11 cellular contexts compared by ENCODE assay signal in the genomic region with DNA sequence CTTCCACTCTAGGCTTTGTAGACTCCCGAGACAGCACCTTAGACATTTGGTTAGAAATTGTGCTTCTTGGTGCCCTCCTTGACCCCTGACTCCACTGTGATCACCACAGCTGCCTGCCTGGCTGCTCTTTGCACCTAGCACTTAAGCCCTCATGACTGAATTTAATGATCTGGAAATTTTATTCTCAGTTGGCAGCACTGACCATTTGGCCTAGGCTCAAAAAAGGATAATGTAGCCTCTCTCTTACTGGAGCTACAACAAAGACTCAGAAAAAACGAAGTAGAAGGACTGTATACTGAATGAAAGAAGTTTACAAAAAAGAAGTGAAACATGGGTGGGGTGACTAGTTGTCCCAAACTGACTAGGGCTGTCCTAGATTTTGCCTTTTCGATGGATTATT. TPM values are rescaled to one million over a fixed set of nuclear protein-coding genes. Genes with fewer than 3 reads are reported as not detected.
DNase-seq lines count a peak whose midpoint lies in the region; ATAC-seq and TF ChIP-seq lines count a peak whose summit lies in the region.
"Had no signal": no experiment of that assay in that cellular context is flagged by ENCODE, and none has a peak within 500 bp of the region (broad histone marks: within the 10 kb centered on the region; RNA-seq: fewer than 3 reads in every experiment).

No MANE protein-coding gene starts in this region.

- no peaks in the 10 kb centered on the region for H3K36me3 ChIP-seq in spleen

- intact Hi-C loops in spleen (cut with DNase I; ENCODE audit: low total_unique reads) = no loop called here

- ATAC-seq in left lobe of liver (peak; percentile 41), GM21528 (IDR thresholded peaks at IDR 0.05; ENCODE audit: low FRiP score, unreplicated experiment) (no peak)
- ATAC-seq: activated naive CD4-positive, alpha-beta T cell treated with anti-CD3 and anti-CD28 coated beads, Interleukin-2, amount 50 U/mL, for 72 hours had no signal

- TF ChIP-seq CTCF in spleen (IDR thresholded peaks at IDR 0.05 in 8 of 11, conservative IDR thresholded peaks at IDR 0.05 in 3 of 11) = no peak

- WGBS in spleen, 5 donors = 68 to 80% (median 71%) methylated on average over 3 of the region's 3 CpGs

- TF ChIP-seq POLR2A in spleen (IDR thresholded peaks at IDR 0.05) = no peak

- no peaks in the 10 kb centered on the region for H3K9me3 ChIP-seq in spleen

- no peak overlapping the region for H3K4me3 ChIP-seq in spleen

- peak overlapping the region; percentile 7 to 63 (median 44) for H3K27ac ChIP-seq in spleen

- DNase-seq in NCI-H1092 (lab: John Stamatoyannopoulos, UW) (peak; percentile 78), astrocyte of the hippocampus (ENCODE audit: low read depth, low spot score) (peak; percentile 65), left lobe of liver (ENCODE audit: low spot score) (peak; percentile 79), spleen (no peak), activated T-cell treated with anti-CD3 and anti-CD28 coated beads for 4 hours (no peak), NCI-H526 (lab: John Stamatoyannopoulos, UW) (no peak)
- no peak for DNase-seq in activated CD4-positive, alpha-beta T cell treated with anti-CD3 and anti-CD28 coated beads for 1 hour
- DNase-seq: NCI-H146; NK-92 treated with Interleukin-12 subunit alpha and Interleukin-12 subunit beta, amount 100 ng/mL, for 24 hours had no signal

- no peaks in the 10 kb centered on the region for H3K27me3 ChIP-seq in spleen (replicated peaks in 1 of 7)

- peaks cover 0 to 20% (median 17%) of the 10 kb centered on the region in 6 donors for H3K4me1 ChIP-seq in spleen

RNA-seq across cellular contexts. Expression of gene ABRACL, which starts 11.3 kb away (rescaled TPM):
- total RNA-seq in left lobe of liver (49.8 TPM), spleen (10 to 100 TPM; 56.5 to 89.4 (median 69.3) TPM)
- polyA plus RNA-seq in spleen = 100 to 1,000 TPM in 2 of 3 donors, 10 to 100 TPM in 1; 76.4 to 183 (median 148) TPM

RNA-seq across cellular contexts. Expression of gene REPS1, which starts 29.2 kb away (rescaled TPM):
- total RNA-seq in left lobe of liver = 49.4 TPM
- 10 to 100 TPM; 41.2 to 75.7 (median 61.6) TPM for total RNA-seq in spleen
- polyA plus RNA-seq in spleen = 10 to 100 TPM; 17.2 to 31.5 (median 26.5) TPM

Comparison
In these comparisons a context has a peak if more than half of its experiments do, and no peak if none do; other contexts are left out.
1. DNase-seq: peak in NCI-H1092 (single experiment), astrocyte of the hippocampus (single experiment) and left lobe of liver (single experiment); none in spleen (single experiment), activated T-cell treated with anti-CD3 and anti-CD28 coated beads for 4 hours (single experiment), activated CD4-positive, alpha-beta T cell treated with anti-CD3 and anti-CD28 coated beads for 1 hour (single experiment) and NCI-H526 (0 of 2).